ENCODE assay signal across 12 cellular contexts in genomic region chr17:80872011-80872929, GRCh38.
DNase-seq lines count a peak whose midpoint lies in the region; ATAC-seq, FAIRE-seq and TF ChIP-seq lines count a peak whose summit lies in the region.
"Had no signal": no experiment of that assay in that cellular context is flagged by ENCODE, and none has a peak within 500 bp of the region (broad histone marks: within the 10 kb centered on the region; RNA-seq: fewer than 3 reads in every experiment).

No MANE protein-coding gene starts in this region.

- no peak overlapping the region for H3K4me3 Mint-ChIP-seq in activated T-cell treated with anti-CD3 and anti-CD28 coated beads, Interleukin-2, amount 50 U/mL, for 24 hours
- peak overlapping the region; percentile 4 for H3K4me3 Mint-ChIP-seq in activated B cell treated with CpG ODN at 0.5 μM for 24 hours

- no peaks in the 10 kb centered on the region for H3K9me3 ChIP-seq in kidney (ENCODE audit: control insufficient read depth in 1 of 2, low read length in 2 of 2)
- no peaks in the 10 kb centered on the region for H3K9me3 ChIP-seq in spleen
- H3K9me3 ChIP-seq: SK-N-SH had no signal

- TF ChIP-seq POLR2A in spleen (IDR thresholded peaks at IDR 0.05), result no peak

- H3K27me3 Mint-ChIP-seq in activated T-cell treated with anti-CD3 and anti-CD28 coated beads, Interleukin-2, amount 50 U/mL, for 24 hours, result no peaks in the 10 kb centered on the region
- H3K27me3 Mint-ChIP-seq in activated B cell treated with CpG ODN at 0.5 μM for 24 hours, result no peaks in the 10 kb centered on the region

- H3K4me3 ChIP-seq in kidney (ENCODE audit: low read length in 2 of 2) (no peak overlapping the region), spleen (no peak overlapping the region)

- H3K4me1 ChIP-seq in kidney (ENCODE audit: control insufficient read depth in 1 of 2, insufficient read depth in 1 of 2, low read depth in 1 of 2, low read length in 2 of 2) (no peaks in the 10 kb centered on the region), spleen (peaks cover 13 to 54% (median 29%) of the 10 kb centered on the region in 6 donors)

- no peak overlapping the region for H3K9ac ChIP-seq in kidney (ENCODE audit: low read length in 2 of 2)
- H3K9ac ChIP-seq: SK-N-SH had no signal

- TF ChIP-seq CTCF in activated B cell treated with CpG ODN at 0.5 μM for 24 hours (IDR thresholded peaks at IDR 0.05), result no peak
- TF ChIP-seq CTCF in kidney (IDR thresholded peaks at IDR 0.05; ENCODE audit: borderline replicate concordance, extremely low read depth, insufficient read depth), result no peak
- no peak for TF ChIP-seq CTCF in spleen (IDR thresholded peaks at IDR 0.05 in 8 of 11, conservative IDR thresholded peaks at IDR 0.05 in 3 of 11)

- intact Hi-C loops in activated B cell treated with CpG ODN at 0.5 μM for 24 hours (cut with micrococcal nuclease), result no loop called here
- intact Hi-C loops in kidney (cut with DNase I), result no loop called here
- intact Hi-C loops in spleen (cut with DNase I; ENCODE audit: low total_unique reads), result no loop called here

- no peak overlapping the region for H3K27ac ChIP-seq in kidney (ENCODE audit: low read depth in 2 of 2, low read length in 2 of 2)
- peak overlapping the region in 2 of 8 donors; percentile 11 to 37 for H3K27ac ChIP-seq in spleen

- H3K36me3 ChIP-seq in kidney (ENCODE audit: control insufficient read depth in 1 of 2, insufficient read depth in 2 of 2, low read length in 2 of 2) (no peaks in the 10 kb centered on the region), spleen (peaks cover 0 to 23% (median 0%) of the 10 kb centered on the region in 6 donors)

- no peaks in the 10 kb centered on the region for H3K9me3 Mint-ChIP-seq in activated T-cell treated with anti-CD3 and anti-CD28 coated beads, Interleukin-2, amount 50 U/mL, for 24 hours
- no peaks in the 10 kb centered on the region for H3K9me3 Mint-ChIP-seq in activated B cell treated with CpG ODN at 0.5 μM for 24 hours

- POLR2A ChIA-PET in activated B cell treated with CpG ODN at 0.5 μM for 24 hours (lab: Charles Lee), result interaction anchor here (0.6 to 2.2 kb wide), 3 partner anchors 27 to 417 kb away, joined by 3 to 16 read pairs (median 6); no protein-coding TSS in a partner anchor

- peaks cover 42% of the 10 kb centered on the region for H3K36me3 Mint-ChIP-seq in activated T-cell treated with anti-CD3 and anti-CD28 coated beads, Interleukin-2, amount 50 U/mL, for 24 hours (ENCODE audit: low read depth)
- peaks cover 19% of the 10 kb centered on the region for H3K36me3 Mint-ChIP-seq in activated B cell treated with CpG ODN at 0.5 μM for 24 hours (ENCODE audit: low read depth)

- peak overlapping the region; percentile 89 for H3K27ac Mint-ChIP-seq in activated T-cell treated with anti-CD3 and anti-CD28 coated beads, Interleukin-2, amount 50 U/mL, for 24 hours
- no peak overlapping the region for H3K27ac Mint-ChIP-seq in activated B cell treated with CpG ODN at 0.5 μM for 24 hours

- no peak for FAIRE-seq in kidney (lab: Jason Lieb, UNC)
- FAIRE-seq: colon, small intestine had no signal

- no peak for DNase-seq in activated T-cell treated with anti-CD3 and anti-CD28 coated beads, Interleukin-2, amount 50 U/mL, for 24 hours
- DNase-seq in activated T-cell treated with anti-CD3 and anti-CD28 coated beads, Interleukin-2, amount 50 U/mL, for 48 hours, result no peak
- DNase-seq in activated B cell treated with CpG ODN at 0.5 μM for 24 hours (no peak), kidney (peak; percentile 42), spleen (peak; percentile 39), SK-N-DZ (ENCODE audit: low spot score) (no peak), RKO (ENCODE audit: low spot score) (no peak)
- DNase-seq: NCI-H1694 treated with DMSO at 0.1 percent for 48 hours, SK-N-SH, small intestine had no signal

- H3K27me3 ChIP-seq in spleen (replicated peaks in 1 of 7), result no peaks in the 10 kb centered on the region

- ATAC-seq in activated B cell treated with CpG ODN at 0.5 μM for 24 hours (ENCODE audit: low read depth) (no peak), GM19328 (IDR thresholded peaks at IDR 0.05; ENCODE audit: unreplicated experiment) (no peak)

- CTCF ChIA-PET in activated B cell treated with CpG ODN at 0.5 μM for 24 hours (lab: Charles Lee), result interaction anchor here (0.8 to 2.4 kb wide), 2 partner anchors 98 to 297 kb away, joined by 3 to 6 read pairs; no protein-coding TSS in a partner anchor

- 66 to 81% (median 71%) methylated on average over 19 to 24 of the region's 24 CpGs for WGBS in spleen, 5 donors

- peaks cover 79% of the 10 kb centered on the region for H3K4me1 Mint-ChIP-seq in activated T-cell treated with anti-CD3 and anti-CD28 coated beads, Interleukin-2, amount 50 U/mL, for 24 hours (ENCODE audit: low read depth)
- peaks cover 35% of the 10 kb centered on the region for H3K4me1 Mint-ChIP-seq in activated B cell treated with CpG ODN at 0.5 μM for 24 hours

Comparison
In these comparisons a context has a peak if more than half of its experiments do, and no peak if none do; other contexts are left out.
1. DNase-seq: peak in kidney (single experiment) and spleen (single experiment); none in activated T-cell treated with anti-CD3 and anti-CD28 coated beads, Interleukin-2, amount 50 U/mL, for 24 hours (single experiment), activated T-cell treated with anti-CD3 and anti-CD28 coated beads, Interleukin-2, amount 50 U/mL, for 48 hours (0 of 2), activated B cell treated with CpG ODN at 0.5 μM for 24 hours (single experiment), SK-N-DZ (single experiment) and RKO (single experiment).